In the genomic region with DNA sequence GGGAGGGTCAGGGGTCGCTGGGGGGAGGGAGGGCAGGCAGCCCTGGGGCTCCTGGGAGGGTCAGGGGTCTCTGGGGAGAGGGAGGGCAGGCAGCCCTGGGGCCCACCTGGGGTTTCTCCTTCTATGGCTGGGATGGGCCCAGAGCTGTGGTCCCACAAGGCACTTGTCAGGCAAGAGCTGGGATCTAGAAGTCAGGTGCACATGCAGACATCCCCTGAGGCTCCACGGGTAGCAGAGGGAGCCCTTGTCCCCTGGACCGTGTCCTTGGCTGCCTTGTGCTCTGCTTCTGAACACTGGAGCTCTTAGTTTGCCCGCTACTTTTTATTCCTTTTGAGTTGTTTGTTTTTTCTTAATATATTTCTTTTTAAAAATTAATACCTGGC, we compare ENCODE assay signal across 10 cellular contexts. TPM values are rescaled to one million over a fixed set of nuclear protein-coding genes. Genes with fewer than 3 reads are reported as not detected.
A peak's percentile ranks its signal among the peaks of the same experiment; 100 is the strongest.
DNase-seq lines count a peak whose midpoint lies in the region; ATAC-seq and TF ChIP-seq lines count a peak whose summit lies in the region.
"Had no signal": no experiment of that assay in that cellular context is flagged by ENCODE, and none has a peak within 500 bp of the region (broad histone marks: within the 10 kb centered on the region; RNA-seq: fewer than 3 reads in every experiment).

No MANE protein-coding gene starts in this region.

- H3K36me3 Mint-ChIP-seq in HFFc6 (ENCODE audit: low read depth) (0 out of 2 replicates have a peak, but pooled peaks cover 5% of the 10 kb centered on the region), mesothelial cell of epicardium (no peaks in the 10 kb centered on the region)
- peaks cover 0 to 5% of the 10 kb centered on the region in 2 donors for H3K36me3 Mint-ChIP-seq in activated naive CD4-positive, alpha-beta T cell treated with anti-CD3 and anti-CD28 coated beads, Interleukin-2, amount 50 U/mL, for 72 hours
- H3K36me3 Mint-ChIP-seq: activated naive CD8-positive, alpha-beta T cell had no signal

- H3K36me3 ChIP-seq in BJ (ENCODE audit: control insufficient read depth, insufficient read depth, low read length), result 0 out of 2 replicates have a peak, but pooled peaks cover 1% of the 10 kb centered on the region

- peak overlapping the region; percentile 86 for H3K4me3 Mint-ChIP-seq in HFFc6
- peak overlapping the region; percentile 45 for H3K4me3 Mint-ChIP-seq in mesothelial cell of epicardium
- H3K4me3 Mint-ChIP-seq: activated naive CD8-positive, alpha-beta T cell had no signal

- DNase-seq in BJ (ENCODE audit: low read depth) (no peak), HFFc6 (no peak), cardiac fibroblast (ENCODE audit: low read depth in 2 of 2) (no peak), mesothelial cell of epicardium (ENCODE audit: low spot score in 2 of 2, unreplicated experiment in 2 of 2) (no peak), HUDEP-2 (lab: John Stamatoyannopoulos, UW; ENCODE audit: unreplicated experiment in 76 of 76) (no peak), GM19240 (ENCODE audit: insufficient read length, low spot score) (no peak)
- no peak for DNase-seq in stimulated activated CD4-positive, alpha-beta T cell treated with anti-CD3 and anti-CD28 coated beads, Interleukin-12 subunit alpha, Interleukin-12 subunit beta, amount 100 ng/mL, for 4 hours
- DNase-seq in activated naive CD4-positive, alpha-beta T cell treated with anti-CD3 and anti-CD28 coated beads, Interleukin-2, amount 50 U/mL, for 72 hours (ENCODE audit: low spot score in 2 of 2), result no peak

- TF ChIP-seq CTCF in BJ (IDR thresholded peaks at IDR 0.05; ENCODE audit: insufficient read depth, low read depth, low read length) (no peak), HFFc6 (IDR thresholded peaks at IDR 0.05) (no peak), cardiac fibroblast (IDR thresholded peaks at IDR 0.05; ENCODE audit: low read depth, low read length) (no peak), mesothelial cell of epicardium (IDR thresholded peaks at IDR 0.05; ENCODE audit: unreplicated experiment) (no peak)

- peaks cover 7% of the 10 kb centered on the region for H3K27me3 Mint-ChIP-seq in HFFc6 (ENCODE audit: insufficient read depth)
- H3K27me3 Mint-ChIP-seq in mesothelial cell of epicardium (ENCODE audit: low read depth), result peaks cover 41% of the 10 kb centered on the region

- H3K4me3 ChIP-seq in BJ (ENCODE audit: low read depth, low read length) (peak overlapping the region; percentile 65), cardiac fibroblast (replicated peaks in 1 of 2; ENCODE audit: low read depth in 2 of 2, low read length in 2 of 2) (peak overlapping the region; percentile 85 to 91)

- POLR2A ChIA-PET in BJ (lab: Charles Lee), result no interaction called here

- CTCF ChIA-PET in BJ (lab: Yijun Ruan, JAX), result interaction anchor here (0.6 to 5.8 kb wide), 5 partner anchors 14 to 157 kb away, joined by 3 to 48 read pairs (median 4); no protein-coding TSS in a partner anchor

- no peaks in the 10 kb centered on the region for H3K9me3 Mint-ChIP-seq in HFFc6
- H3K9me3 Mint-ChIP-seq in mesothelial cell of epicardium, result no peaks in the 10 kb centered on the region
- no peaks in the 10 kb centered on the region for H3K9me3 Mint-ChIP-seq in activated naive CD4-positive, alpha-beta T cell treated with anti-CD3 and anti-CD28 coated beads, Interleukin-2, amount 50 U/mL, for 72 hours

- no peaks in the 10 kb centered on the region for H3K27me3 ChIP-seq in BJ (ENCODE audit: control insufficient read depth, insufficient read depth, low read length)

- H3K4me1 Mint-ChIP-seq in HFFc6 (ENCODE audit: low read depth), result peaks cover 32% of the 10 kb centered on the region
- peaks cover 16% of the 10 kb centered on the region for H3K4me1 Mint-ChIP-seq in mesothelial cell of epicardium

- no peak for ATAC-seq in activated naive CD4-positive, alpha-beta T cell treated with anti-CD3 and anti-CD28 coated beads, Interleukin-2, amount 50 U/mL, for 72 hours
- ATAC-seq: activated CD4-positive, CD25-positive, alpha-beta regulatory T cell treated with anti-CD3 and anti-CD28 coated beads, Interleukin-2, amount 50 U/mL, for 24 hours had no signal

- peak overlapping the region; percentile 61; the same call in 1 of the 2 replicates for H3K27ac Mint-ChIP-seq in HFFc6
- H3K27ac Mint-ChIP-seq in mesothelial cell of epicardium, result no peak overlapping the region
- no peak overlapping the region for H3K27ac Mint-ChIP-seq in activated naive CD4-positive, alpha-beta T cell treated with anti-CD3 and anti-CD28 coated beads, Interleukin-2, amount 50 U/mL, for 72 hours
- H3K27ac Mint-ChIP-seq: activated naive CD8-positive, alpha-beta T cell had no signal

RNA-seq across cellular contexts. Expression of gene TUBB3, which starts 1.8 kb away (rescaled TPM):
- 55.2 and 108 TPM in 2 replicates for polyA plus RNA-seq in BJ (2011; rRNA removed)
- polyA minus RNA-seq in BJ (2011; rRNA and poly(A)+ RNA removed), result 94.7 and 103 TPM in 2 replicates
- 100 to 1,000 TPM; 147 to 212 (median 164) TPM for total RNA-seq in HFFc6 (2021; fragmentation: NEBNext Ultra II Directional; extraction: Animal tissue kit (Norgen Biotek cat#: 25700))
- total RNA-seq in mesothelial cell of epicardium, result 24.5 to 26.4 TPM (median 24.7 TPM) in 3 replicates
- total RNA-seq in activated naive CD4-positive, alpha-beta T cell treated with anti-CD3 and anti-CD28 coated beads, Interleukin-2, amount 50 U/mL, for 72 hours, result 10 to 100 TPM in 1 of 2 donors, not detected in 1; 10.2 TPM

RNA-seq across cellular contexts. Expression of gene MC1R, which starts 6.3 kb away (rescaled TPM):
- polyA plus RNA-seq in BJ (2011; rRNA removed), result 4.6 and 7.2 TPM in 2 replicates
- 4.1 and 5.6 TPM in 2 replicates for polyA minus RNA-seq in BJ (2011; rRNA and poly(A)+ RNA removed)
- total RNA-seq in HFFc6 (2021; fragmentation: NEBNext Ultra II Directional; extraction: Animal tissue kit (Norgen Biotek cat#: 25700)), result 1 to 10 TPM; 2.1 to 3.2 (median 3.0) TPM
- 6.7 to 7.5 TPM (median 7.5 TPM) in 3 replicates for total RNA-seq in mesothelial cell of epicardium
- total RNA-seq in activated naive CD4-positive, alpha-beta T cell treated with anti-CD3 and anti-CD28 coated beads, Interleukin-2, amount 50 U/mL, for 72 hours, result 1 to 10 TPM; 4.6 to 5.1 TPM

RNA-seq across cellular contexts. Expression of gene DEF8, which starts 23.6 kb away (rescaled TPM):
- 75.5 and 109 TPM in 2 replicates for polyA plus RNA-seq in BJ (2011; rRNA removed)
- polyA minus RNA-seq in BJ (2011; rRNA and poly(A)+ RNA removed), result 26.0 and 40.9 TPM in 2 replicates
- 10 to 100 TPM; 59.6 to 69.2 (median 65.9) TPM for total RNA-seq in HFFc6 (2021; fragmentation: NEBNext Ultra II Directional; extraction: Animal tissue kit (Norgen Biotek cat#: 25700))
- 70.9 to 74.2 TPM (median 74.1 TPM) in 3 replicates for total RNA-seq in mesothelial cell of epicardium
- total RNA-seq in activated naive CD4-positive, alpha-beta T cell treated with anti-CD3 and anti-CD28 coated beads, Interleukin-2, amount 50 U/mL, for 72 hours, result 10 to 100 TPM in 1 of 2 donors, 1 to 10 TPM in 1; 5.1 to 22.8 TPM

RNA-seq across cellular contexts. Expression of gene TCF25, which starts 51.5 kb away (rescaled TPM):
- 131 and 219 TPM in 2 replicates for polyA plus RNA-seq in BJ (2011; rRNA removed)
- 105 and 124 TPM in 2 replicates for polyA minus RNA-seq in BJ (2011; rRNA and poly(A)+ RNA removed)
- 100 to 1,000 TPM; 157 to 202 (median 170) TPM for total RNA-seq in HFFc6 (2021; fragmentation: NEBNext Ultra II Directional; extraction: Animal tissue kit (Norgen Biotek cat#: 25700))
- 304 to 323 TPM (median 313 TPM) in 3 replicates for total RNA-seq in mesothelial cell of epicardium
- 100 to 1,000 TPM; 167 to 235 TPM for total RNA-seq in activated naive CD4-positive, alpha-beta T cell treated with anti-CD3 and anti-CD28 coated beads, Interleukin-2, amount 50 U/mL, for 72 hours
